In genomic region chr10:113828567-113828966, GRCh38 we compare ENCODE assay signal across 2 cellular contexts.
TF ChIP-seq lines count a peak whose summit lies in the region.

No MANE protein-coding gene starts in this region.

TF ChIP-seq in H1, 55 proteins besides CTCF, POLR2A, EP300 and RAD21:
- peak; percentile 72 for TF ChIP-seq CHD2 (IDR thresholded peaks at IDR 0.05; ENCODE audit: low read length)

TF ChIP-seq in HepG2, 621 proteins besides CTCF, POLR2A, EP300 and RAD21:
- TF ChIP-seq CHD2 (IDR thresholded peaks at IDR 0.05; ENCODE audit: low read depth, low read length): peak; percentile 28; the same call in 1 of the 2 replicates
